In the genomic region with DNA sequence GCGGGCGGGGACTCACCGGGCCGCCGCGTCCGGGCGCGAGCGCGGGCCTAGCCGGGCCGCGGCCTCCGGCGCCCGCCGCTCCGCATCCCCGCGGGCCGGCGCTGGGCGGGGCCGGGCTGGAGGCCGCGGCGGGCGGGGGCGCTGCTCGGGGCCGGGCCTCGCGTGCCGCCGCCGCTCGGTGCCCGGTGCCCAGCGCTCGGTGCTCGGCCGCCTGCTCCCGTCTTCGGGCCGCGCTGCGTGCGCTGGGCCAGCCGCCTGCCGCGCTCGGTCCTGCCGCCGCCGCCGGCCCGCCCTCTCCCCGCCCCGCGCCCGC, we compare ENCODE assay signal across 8 cellular contexts. TPM values are rescaled to one million over a fixed set of nuclear protein-coding genes. Genes with fewer than 3 reads are reported as not detected.
DNase-seq lines count a peak whose midpoint lies in the region; ATAC-seq and TF ChIP-seq lines count a peak whose summit lies in the region.

A gene (minus strand): TSS at position 281 of the 313 bp plus-strand sequence. CDS start 3,105 bp downstream, outside the sequence.

- peak; percentile 28 for ATAC-seq in gastroesophageal sphincter

- H3K27me3 ChIP-seq in gastroesophageal sphincter (no peaks in the 10 kb centered on the region), parathyroid adenoma (ENCODE audit: control insufficient read depth, insufficient read depth, low read length) (no peaks in the 10 kb centered on the region)

- peaks cover 43% of the 10 kb centered on the region for H3K79me2 ChIP-seq in parathyroid adenoma

- peaks cover 15% of the 10 kb centered on the region for H3K36me3 Mint-ChIP-seq in activated naive CD4-positive, alpha-beta T cell treated with anti-CD3 and anti-CD28 coated beads, Interleukin-2, amount 10 ng/mL, durations not matched to agents 7 days and 5 days

- H3K9me3 ChIP-seq in gastroesophageal sphincter (no peaks in the 10 kb centered on the region), parathyroid adenoma (ENCODE audit: control insufficient read depth, low read length) (no peaks in the 10 kb centered on the region)

- DNase-seq in activated naive CD4-positive, alpha-beta T cell treated with anti-CD3 and anti-CD28 coated beads, Interleukin-2, amount 10 ng/mL, durations not matched to agents 7 days and 5 days, result no peak
- no peak for DNase-seq in activated naive CD4-positive, alpha-beta T cell (lab: John Stamatoyannopoulos, UW)
- DNase-seq in NCI-H524 treated with DMSO at 0.1 percent for 48 hours (lab: John Stamatoyannopoulos, UW) (no peak), Ammon's horn (ENCODE audit: low spot score) (no peak), middle frontal gyrus (ENCODE audit: extremely low spot score, low spot score) (no peak)

- H3K9ac ChIP-seq in parathyroid adenoma, result peak within 1 kb of the TSS; percentile 73

- peak within 1 kb of the TSS; percentile 91 for H2AFZ ChIP-seq in parathyroid adenoma

- TF ChIP-seq CTCF in VCaP (conservative IDR thresholded peaks at IDR 0.05) (no peak), gastroesophageal sphincter (IDR thresholded peaks at IDR 0.05) (no peak), parathyroid adenoma (IDR thresholded peaks at IDR 0.05) (no peak)

- H3K4me3 ChIP-seq in gastroesophageal sphincter, result peak within 1 kb of the TSS; percentile 87 to 92
- peak within 1 kb of the TSS; percentile 66 for H3K4me3 ChIP-seq in parathyroid adenoma (ENCODE audit: low read depth, low read length)

- H3K36me3 ChIP-seq in gastroesophageal sphincter (peaks cover 0 to 23% of the 10 kb centered on the region in 2 donors), parathyroid adenoma (ENCODE audit: control insufficient read depth, insufficient read depth, low read length) (no peaks in the 10 kb centered on the region)

- H3K27ac ChIP-seq in VCaP (peak within 1 kb of the TSS; percentile 89), gastroesophageal sphincter (peak within 1 kb of the TSS; percentile 43 to 98 (median 90)), parathyroid adenoma (peak within 1 kb of the TSS; percentile 47)

- peaks cover 43% of the 10 kb centered on the region for H3K27me3 Mint-ChIP-seq in activated naive CD4-positive, alpha-beta T cell treated with anti-CD3 and anti-CD28 coated beads, Interleukin-2, amount 10 ng/mL, durations not matched to agents 7 days and 5 days

- H3K4me1 Mint-ChIP-seq in activated naive CD4-positive, alpha-beta T cell treated with anti-CD3 and anti-CD28 coated beads, Interleukin-2, amount 10 ng/mL, durations not matched to agents 7 days and 5 days, result peaks cover 57% of the 10 kb centered on the region

- peak within 1 kb of the TSS; percentile 81 for H3K27ac Mint-ChIP-seq in activated naive CD4-positive, alpha-beta T cell treated with anti-CD3 and anti-CD28 coated beads, Interleukin-2, amount 10 ng/mL, durations not matched to agents 7 days and 5 days

- WGBS in gastroesophageal sphincter (ENCODE audit: low coverage in 1 of 2), 2 donors, result no CpG with 5 or more reads among the region's 62 CpGs

- CTCF ChIA-PET in activated naive CD4-positive, alpha-beta T cell treated with anti-CD3 and anti-CD28 coated beads, Interleukin-2, amount 10 ng/mL, durations not matched to agents 7 days and 5 days (lab: Charles Lee), result interaction anchor here (1.6 kb wide), 1 partner anchor 27 kb away, joined by 7 read pairs; no protein-coding TSS in a partner anchor

- peak within 1 kb of the TSS; percentile 86 for H3K4me3 Mint-ChIP-seq in activated naive CD4-positive, alpha-beta T cell treated with anti-CD3 and anti-CD28 coated beads, Interleukin-2, amount 10 ng/mL, durations not matched to agents 7 days and 5 days

- H3K4me2 ChIP-seq in parathyroid adenoma (ENCODE audit: low read length), result peak within 1 kb of the TSS; percentile 96

- no peak for TF ChIP-seq EP300 in gastroesophageal sphincter (IDR thresholded peaks at IDR 0.05)

- H3K9me3 Mint-ChIP-seq in activated naive CD4-positive, alpha-beta T cell treated with anti-CD3 and anti-CD28 coated beads, Interleukin-2, amount 10 ng/mL, durations not matched to agents 7 days and 5 days, result no peaks in the 10 kb centered on the region

- H3K4me1 ChIP-seq in gastroesophageal sphincter (peaks cover 3 to 88% (median 35%) of the 10 kb centered on the region in 3 donors), parathyroid adenoma (peaks cover 19% of the 10 kb centered on the region)

- TF ChIP-seq POLR2A in gastroesophageal sphincter (IDR thresholded peaks at IDR 0.05), result no peak

RNA-seq across cellular contexts. Expression of the gene that starts here (rescaled TPM):
- total RNA-seq in gastroesophageal sphincter, result 100 to 1,000 TPM; 134 to 283 (median 143) TPM
